In genomic region chr4:83599183-83599582, GRCh38 we compare ENCODE assay signal across 8 cellular contexts.
DNase-seq lines count a peak whose midpoint lies in the region; ATAC-seq and TF ChIP-seq lines count a peak whose summit lies in the region.

No MANE protein-coding gene starts in this region.

- H3K27me3 Mint-ChIP-seq in memory B cell: no peaks in the 10 kb centered on the region

- H3K4me1 Mint-ChIP-seq in memory B cell: no peaks in the 10 kb centered on the region

- DNase-seq in SW 1271 (lab: John Stamatoyannopoulos, UW) (peak; percentile 16 to 58), memory B cell (ENCODE audit: low spot score in 2 of 2) (no peak), NCI-H1105 (lab: John Stamatoyannopoulos, UW) (no peak), GM10266 (ENCODE audit: extremely low spot score) (no peak), middle frontal gyrus (ENCODE audit: extremely low spot score, low spot score) (no peak), cerebellar nuclear complex (lab: John Stamatoyannopoulos, UW) (no peak)

- no peak overlapping the region for H3K4me3 Mint-ChIP-seq in memory B cell

- no peaks in the 10 kb centered on the region for H3K9me3 Mint-ChIP-seq in memory B cell

- TF ChIP-seq CTCF in GM10266 (IDR thresholded peaks at IDR 0.05; ENCODE audit: control insufficient read depth, insufficient read depth, low read depth, missing control alignments): no peak

- H3K36me3 Mint-ChIP-seq in memory B cell: peaks cover 4% of the 10 kb centered on the region

- H3K27ac Mint-ChIP-seq in memory B cell: no peak overlapping the region

- ATAC-seq in GM19351 (IDR thresholded peaks at IDR 0.05; ENCODE audit: unreplicated experiment) (peak; percentile 87), HG03097 (IDR thresholded peaks at IDR 0.05; ENCODE audit: low FRiP score, unreplicated experiment) (peak; percentile 59), memory B cell (ENCODE audit: low read depth) (peak; percentile 72)

Comparison
In these comparisons a context has a peak if more than half of its experiments do, and no peak if none do; other contexts are left out.
1. DNase-seq: peak in SW 1271 (2 of 2); none in memory B cell (0 of 2), NCI-H1105 (single experiment), GM10266 (single experiment), middle frontal gyrus (single experiment) and cerebellar nuclear complex (0 of 2).
2. Peak in every context shown above with its lines, with median percentiles within 50 percentile points of each other: ATAC-seq.